Comparison of ENCODE assay signal across 8 cellular contexts in genomic region chr19:52943134-52943883, GRCh38. TPM values are rescaled to one million over a fixed set of nuclear protein-coding genes. Genes with fewer than 3 reads are reported as not detected.
DNase-seq lines count a peak whose midpoint lies in the region; ATAC-seq and TF ChIP-seq lines count a peak whose summit lies in the region.

No MANE protein-coding gene starts in this region.

- peaks cover 0 to 30% (median 22%) of the 10 kb centered on the region in 3 donors for H3K9me3 Mint-ChIP-seq in T-cell

- DNase-seq in T-cell (peak in 1 of 34 experiments; percentile 28), fibroblast of pulmonary artery (ENCODE audit: low read depth) (no peak), skeletal muscle cell (ENCODE audit: low read depth) (no peak), NCI-H748 (lab: John Stamatoyannopoulos, UW; ENCODE audit: unreplicated experiment) (no peak), SW 1271 (lab: John Stamatoyannopoulos, UW) (no peak), NAMALWA (ENCODE audit: low spot score) (no peak), DMS114 treated with DMSO at 0.1 percent for 48 hours (lab: John Stamatoyannopoulos, UW; ENCODE audit: unreplicated experiment) (no peak)

- H3K4me3 ChIP-seq in fibroblast of pulmonary artery (replicated peaks; ENCODE audit: low read depth, low read length): peak overlapping the region; percentile 91
- H3K4me3 ChIP-seq in skeletal muscle cell (ENCODE audit: low read depth, low read length): peak overlapping the region; percentile 85

- CTCF ChIA-PET in T-cell (lab: Charles Lee): no interaction called here

- no peak for TF ChIP-seq CTCF in fibroblast of pulmonary artery (IDR thresholded peaks at IDR 0.05; ENCODE audit: low read length, missing control alignments)

- H3K27ac Mint-ChIP-seq in T-cell: peak overlapping the region in 1 of 2 donors; percentile 89

- peak overlapping the region; percentile 88 to 93 (median 92) for H3K4me3 Mint-ChIP-seq in T-cell

- H3K36me3 Mint-ChIP-seq in T-cell: peaks cover 7% of the 10 kb centered on the region

- POLR2A ChIA-PET in T-cell (lab: Charles Lee): no interaction called here

- peaks cover 28 to 32% (median 28%) of the 10 kb centered on the region in 3 donors for H3K4me1 Mint-ChIP-seq in T-cell

- no peaks in the 10 kb centered on the region for H3K27me3 Mint-ChIP-seq in T-cell

- ATAC-seq in GM18511 (IDR thresholded peaks at IDR 0.05; ENCODE audit: unreplicated experiment) (peak; percentile 26), T-cell (replicated peaks in 1 of 4) (peak in 1 of 4 experiments; percentile 32)

RNA-seq across cellular contexts. Expression of gene ZNF816, which starts 19.4 kb away (rescaled TPM):
- 10 to 100 TPM in 3 of 5 donors, 1 to 10 TPM in 2; 6.4 to 23.4 (median 19.0) TPM for total RNA-seq in T-cell

RNA-seq across cellular contexts. Expression of gene ZNF888, which starts 20.1 kb away (rescaled TPM):
- total RNA-seq in T-cell: 1 to 10 TPM; 2.7 to 5.6 (median 4.5) TPM

RNA-seq across cellular contexts. Expression of gene ZNF320, which starts 45.9 kb away (rescaled TPM):
- 10 to 100 TPM in 2 of 5 donors, 1 to 10 TPM in 3; 9.1 to 20.5 (median 9.7) TPM for total RNA-seq in T-cell
